Comparison of ENCODE assay signal across 17 cellular contexts in the genomic region with DNA sequence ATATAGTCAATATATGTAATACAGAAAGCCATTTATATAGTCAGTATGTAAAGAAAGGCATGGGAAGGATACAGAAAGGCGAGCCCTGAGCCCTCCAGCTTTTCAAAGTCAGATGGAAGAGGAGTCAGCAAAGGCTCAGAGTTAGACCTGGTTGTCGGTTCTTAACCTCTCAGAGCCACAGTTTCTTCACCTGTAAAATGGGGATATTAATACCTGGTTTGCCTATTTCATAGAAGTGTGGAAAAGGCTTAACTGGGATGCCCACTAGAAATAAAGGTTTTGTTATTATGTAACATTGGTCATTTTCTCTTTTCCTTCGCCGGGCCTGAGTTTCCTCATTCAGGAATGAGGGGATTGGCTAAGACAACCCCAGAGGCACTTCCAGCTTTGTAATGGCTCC. TPM values are rescaled to one million over a fixed set of nuclear protein-coding genes. Genes with fewer than 3 reads are reported as not detected.
A peak's percentile ranks its signal among the peaks of the same experiment; 100 is the strongest.
DNase-seq lines count a peak whose midpoint lies in the region; ATAC-seq, FAIRE-seq and TF ChIP-seq lines count a peak whose summit lies in the region.
"Had no signal": no experiment of that assay in that cellular context is flagged by ENCODE, and none has a peak within 500 bp of the region (broad histone marks: within the 10 kb centered on the region; RNA-seq: fewer than 3 reads in every experiment).

No MANE protein-coding gene starts in this region.

- BruUV-seq in K562 (replicated peaks; lab: Mats Ljungman, UMichigan), result no TSS peak

- no peak for ATAC-seq in K562

- H3K4me3 ChIP-seq in Loucy (ENCODE audit: low read length, poor library complexity, severe bottlenecking) (peak overlapping the region; percentile 81), K562 (no peak overlapping the region), neural cell (ENCODE audit: low read length) (peak overlapping the region; percentile 86)
- H3K4me3 ChIP-seq: HAP-1 had no signal

- no peak for TF ChIP-seq RAD21 in K562 (CRISPR knock-in tag; conservative IDR thresholded peaks at IDR 0.05 in 1 of 2, IDR thresholded peaks at IDR 0.05 in 1 of 2)
- no peak for TF ChIP-seq RAD21 in neural cell (conservative IDR thresholded peaks at IDR 0.05)

- H3K27ac Mint-ChIP-seq in activated naive CD8-positive, alpha-beta T cell, result no peak overlapping the region
- no peak overlapping the region for H3K27ac Mint-ChIP-seq in activated naive CD8-positive, alpha-beta T cell treated with anti-CD3 and anti-CD28 coated beads for 36 hours

- no peaks in the 10 kb centered on the region for H3K9me1 ChIP-seq in K562 (ENCODE audit: control insufficient read depth, insufficient read depth, low read length)

- no peak for FAIRE-seq in K562 (lab: Jason Lieb, UNC)

- peak overlapping the region; percentile 98 for H3K4me2 ChIP-seq in Loucy (ENCODE audit: low read depth, low read length, poor library complexity, severe bottlenecking)
- no peak overlapping the region for H3K4me2 ChIP-seq in K562 (ENCODE audit: insufficient read depth, low read length)
- H3K4me2 ChIP-seq in neural cell (ENCODE audit: low read length), result no peak overlapping the region

- H3K4me1 ChIP-seq in Loucy (ENCODE audit: insufficient read depth, low read length, poor library complexity, severe bottlenecking) (peaks cover 23% of the 10 kb centered on the region), K562 (replicated peaks in 1 of 2; ENCODE audit: control insufficient read depth in 2 of 2, insufficient read depth in 2 of 2, low read length in 2 of 2) (peaks cover 11 to 42% of the 10 kb centered on the region in 2 experiments; a peak in 4 of 5 replicates)

- H3K36me3 ChIP-seq in Loucy (ENCODE audit: insufficient read depth, low read length) (peaks cover 11% of the 10 kb centered on the region; the same call in 1 of the 2 replicates), K562 (ENCODE audit: control insufficient read depth, insufficient read depth, low read length) (peaks cover 33% of the 10 kb centered on the region), neural cell (ENCODE audit: insufficient read depth, low read length) (no peaks in the 10 kb centered on the region)

- H3F3A ChIP-seq in Loucy (ENCODE audit: low read depth), result no peaks in the 10 kb centered on the region
- no peaks in the 10 kb centered on the region for H3F3A ChIP-seq in neural cell (ENCODE audit: insufficient read depth, low read length, poor library complexity, severe bottlenecking)

- H3K79me2 ChIP-seq in Loucy (ENCODE audit: insufficient read depth, low read length) (peaks cover 32% of the 10 kb centered on the region), K562 (ENCODE audit: control insufficient read depth, insufficient read depth, low read length) (peaks cover 20% of the 10 kb centered on the region), neural cell (replicated peaks; ENCODE audit: insufficient read depth, low read length) (no peaks in the 10 kb centered on the region)

- H3K9ac ChIP-seq in Loucy (ENCODE audit: low read depth, low read length, poor library complexity, severe bottlenecking), result peak overlapping the region; percentile 83
- no peak overlapping the region; a peak in 1 of 4 replicates for H3K9ac ChIP-seq in K562 (ENCODE audit: insufficient read depth in 1 of 2, low read depth in 2 of 2, low read length in 2 of 2)
- H3K9ac ChIP-seq in neural cell (ENCODE audit: low read length), result no peak overlapping the region

- no peaks in the 10 kb centered on the region for H3K27me3 Mint-ChIP-seq in activated naive CD8-positive, alpha-beta T cell
- H3K27me3 Mint-ChIP-seq in activated naive CD8-positive, alpha-beta T cell treated with anti-CD3 and anti-CD28 coated beads for 36 hours, result no peaks in the 10 kb centered on the region

- H3K27ac ChIP-seq in K562 (ENCODE audit: extremely low read depth, low read depth, low read length), result no peak overlapping the region
- H3K27ac ChIP-seq in neural cell (ENCODE audit: low read length), result no peak overlapping the region

- peaks cover 35% of the 10 kb centered on the region for H3K4me1 Mint-ChIP-seq in activated naive CD8-positive, alpha-beta T cell (ENCODE audit: low read depth)
- peaks cover 29% of the 10 kb centered on the region for H3K4me1 Mint-ChIP-seq in activated naive CD8-positive, alpha-beta T cell treated with anti-CD3 and anti-CD28 coated beads for 36 hours

- in situ Hi-C loops in K562 (cut with MboI), result no loop called here

- no peaks in the 10 kb centered on the region for H3K27me3 ChIP-seq in Loucy (ENCODE audit: insufficient read depth, low read length, poor library complexity, severe bottlenecking)
- no peaks in the 10 kb centered on the region for H3K27me3 ChIP-seq in K562 (ENCODE audit: control insufficient read depth in 2 of 2, insufficient read depth in 2 of 2, low read length in 2 of 2)
- no peaks in the 10 kb centered on the region for H3K27me3 ChIP-seq in neural cell (ENCODE audit: insufficient read depth, low read depth, low read length)

- peak overlapping the region; percentile 97 for H3K4me3 Mint-ChIP-seq in activated naive CD8-positive, alpha-beta T cell
- no peak overlapping the region for H3K4me3 Mint-ChIP-seq in activated naive CD8-positive, alpha-beta T cell treated with anti-CD3 and anti-CD28 coated beads for 36 hours

- 87% methylated on average over 4 of the region's 4 CpGs for WGBS in K562 (ENCODE audit: insufficient coverage, low coverage, missing lambda C conversion rate)

- intact Hi-C loops in K562 (cut with micrococcal nuclease), result loop anchor here (10.0 kb wide), 1 partner anchor 289 kb away; no protein-coding TSS in a partner anchor

- TF ChIP-seq CTCF in Loucy (conservative IDR thresholded peaks at IDR 0.05; ENCODE audit: low read length) (no peak), K562 (IDR thresholded peaks at IDR 0.05 in 2 of 3, conservative IDR thresholded peaks at IDR 0.05 in 1 of 3; ENCODE audit: insufficient read depth in 2 of 3, low read depth in 1 of 3, low read length in 3 of 3) (no peak), neural cell (IDR thresholded peaks at IDR 0.05; ENCODE audit: poor library complexity, severe bottlenecking) (no peak)

- peaks cover 7% of the 10 kb centered on the region for H4K20me1 ChIP-seq in Loucy (ENCODE audit: insufficient read depth, low read length, poor library complexity, severe bottlenecking)
- no peaks in the 10 kb centered on the region for H4K20me1 ChIP-seq in K562 (replicated peaks; ENCODE audit: control insufficient read depth, insufficient read depth, low read length)
- no peaks in the 10 kb centered on the region for H4K20me1 ChIP-seq in neural cell (ENCODE audit: insufficient read depth)

- peaks cover 4% of the 10 kb centered on the region for H3K36me3 Mint-ChIP-seq in activated naive CD8-positive, alpha-beta T cell
- peaks cover 4% of the 10 kb centered on the region for H3K36me3 Mint-ChIP-seq in activated naive CD8-positive, alpha-beta T cell treated with anti-CD3 and anti-CD28 coated beads for 36 hours

- TF ChIP-seq EP300 in K562 (IDR thresholded peaks at IDR 0.05; ENCODE audit: low read length), result no peak
- no peak for TF ChIP-seq EP300 in neural cell (conservative IDR thresholded peaks at IDR 0.05; ENCODE audit: poor library complexity, severe bottlenecking)

- CTCF ChIA-PET in K562 (lab: Yijun Ruan, JAX; ENCODE audit: low intra/inter-chr PET ratio), result no interaction called here

- H3K9me3 ChIP-seq in Loucy (ENCODE audit: insufficient read depth, low read depth, low read length), result no peaks in the 10 kb centered on the region
- 0 out of 2 replicates have a peak, but pooled peaks cover 2% of the 10 kb centered on the region for H3K9me3 ChIP-seq in K562 (replicated peaks; ENCODE audit: control insufficient read depth, insufficient read depth, low read depth, low read length)
- no peaks in the 10 kb centered on the region for H3K9me3 ChIP-seq in neural cell (ENCODE audit: low read length)
- H3K9me3 ChIP-seq: HAP-1 had no signal

- no peak overlapping the region for H2AFZ ChIP-seq in Loucy (ENCODE audit: low read length)
- H2AFZ ChIP-seq in K562 (ENCODE audit: low read depth, low read length), result no peak overlapping the region
- H2AFZ ChIP-seq in neural cell (ENCODE audit: low read depth, low read length), result no peak overlapping the region

- DNase-seq in activated naive CD8-positive, alpha-beta T cell treated with anti-CD3 and anti-CD28 coated beads for 36 hours, result no peak
- DNase-seq in K562 (ENCODE audit: extremely low read depth in 1 of 4, low spot score in 3 of 4) (no peak), 8988T (no peak), nucleus accumbens (lab: John Stamatoyannopoulos, UW) (no peak), NCI-H748 (lab: John Stamatoyannopoulos, UW; ENCODE audit: unreplicated experiment) (no peak)
- DNase-seq: AML-193, COR-L47, IMR-90, MV-4-11, NCI-H1417 treated with DMSO at 0.1 percent for 48 hours, NCI-H2081, NCI-H510A treated with DMSO at 0.1 percent for 48 hours had no signal

- TF ChIP-seq POLR2A in K562 (conservative IDR thresholded peaks at IDR 0.05), result no peak

- POLR2A ChIA-PET in K562 (lab: Yijun Ruan, JAX), result interaction anchor here (0.6 to 3.4 kb wide), 6 partner anchors 8 to 41 kb away, joined by 3 to 15 read pairs (median 4); no protein-coding TSS in a partner anchor

- no peaks in the 10 kb centered on the region for H3K9me3 Mint-ChIP-seq in activated naive CD8-positive, alpha-beta T cell (ENCODE audit: low read depth)
- H3K9me3 Mint-ChIP-seq in activated naive CD8-positive, alpha-beta T cell treated with anti-CD3 and anti-CD28 coated beads for 36 hours, result no peaks in the 10 kb centered on the region

- H3K9me2 ChIP-seq in Loucy (replicated peaks; ENCODE audit: low read depth, low read length) (no peaks in the 10 kb centered on the region), neural cell (ENCODE audit: insufficient read depth, low read length) (no peaks in the 10 kb centered on the region)

RNA-seq across cellular contexts. Expression of a gene that starts 2.3 kb away (rescaled TPM):
- 1 to 10 TPM; 7.9 to 10.0 TPM for total RNA-seq in activated naive CD8-positive, alpha-beta T cell treated with anti-CD3 and anti-CD28 coated beads for 36 hours
- total RNA-seq in K562 (2011; cell fraction: chromatin; rRNA removed; ENCODE audit: low replicate concordance), result 163 and 258 TPM in 2 replicates
- 156 and 166 TPM in 2 replicates for total RNA-seq in K562 (2011; cell fraction: nucleolus; rRNA removed)
- total RNA-seq in K562 (2011; cell fraction: nucleoplasm; rRNA removed), result 187 and 194 TPM in 2 replicates
- total RNA-seq in K562 (2014; rRNA removed) (17.2 and 17.7 TPM in 2 replicates), K562 (2014; rRNA removed; fragmentation: Illumina TruSeq; extraction: Trizol) (6.1 and 10.2 TPM in 2 replicates), K562 (2015; rRNA removed; fragmentation: Illumina TruSeq; extraction: Trizol) (11.4 and 14.4 TPM in 2 replicates), K562 (2021) (16.7 and 17.3 TPM in 2 replicates)
- polyA plus RNA-seq in K562 (2011; rRNA removed) (25.8 and 47.7 TPM in 2 replicates), K562 (2014; fragmentation: Illumina TruSeq; extraction: Trizol) (15.4 and 16.5 TPM in 2 replicates), K562 (2014; fragmentation: Nextera tagmentation; extraction: Ambion mirVana) (1 to 10 TPM; 3.3 to 5.6 TPM), K562 (2014; rRNA removed) (24.5 and 30.1 TPM in 2 replicates), neural cell (48.9 and 59.8 TPM in 2 replicates)
- 28.0 and 36.5 TPM in 2 replicates for polyA plus RNA-seq in K562 (2011; cell fraction: cytosol; rRNA removed)
- 214 and 337 TPM in 2 replicates for polyA plus RNA-seq in K562 (2011; cell fraction: nucleus; rRNA removed)
- 17.4 and 29.8 TPM in 2 replicates for polyA plus RNA-seq in K562 (2012)
- 12.7 and 14.5 TPM in 2 replicates for polyA minus RNA-seq in K562 (2011; rRNA and poly(A)+ RNA removed)
- 9.6 and 10.3 TPM in 2 replicates for polyA minus RNA-seq in K562 (2011; cell fraction: cytosol; rRNA and poly(A)+ RNA removed)
- 21.4 and 35.1 TPM in 2 replicates for polyA minus RNA-seq in K562 (2011; cell fraction: nucleus; rRNA and poly(A)+ RNA removed)
- 28.8 and 31.2 TPM in 2 replicates for polyA minus RNA-seq in neural cell

RNA-seq across cellular contexts. Expression of a gene that starts 16.2 kb away (rescaled TPM):
- 1 to 10 TPM; 8.0 to 8.6 TPM for total RNA-seq in activated naive CD8-positive, alpha-beta T cell treated with anti-CD3 and anti-CD28 coated beads for 36 hours
- total RNA-seq in K562 (2011; cell fraction: chromatin; rRNA removed; ENCODE audit: low replicate concordance), result 4.4 and 10.2 TPM in 2 replicates
- total RNA-seq in K562 (2011; cell fraction: nucleolus; rRNA removed), result 5.1 and 6.3 TPM in 2 replicates
- 4.8 and 6.6 TPM in 2 replicates for total RNA-seq in K562 (2011; cell fraction: nucleoplasm; rRNA removed)
- total RNA-seq in K562 (2014; rRNA removed), result 0.36 and 0.65 TPM in 2 replicates
- 0.38 and 0.44 TPM in 2 replicates for total RNA-seq in K562 (2014; rRNA removed; fragmentation: Illumina TruSeq; extraction: Trizol)
- 0.72 and 1.3 TPM in 2 replicates for total RNA-seq in K562 (2015; rRNA removed; fragmentation: Illumina TruSeq; extraction: Trizol)
- total RNA-seq in K562 (2021), result 1.9 and 2.2 TPM in 2 replicates
- 1.1 and 1.2 TPM in 2 replicates for polyA plus RNA-seq in K562 (2011; rRNA removed)
- 1.4 and 3.2 TPM in 2 replicates for polyA plus RNA-seq in K562 (2011; cell fraction: cytosol; rRNA removed)
- polyA plus RNA-seq in K562 (2011; cell fraction: nucleus; rRNA removed), result 1.3 and 2.6 TPM in 2 replicates
- polyA plus RNA-seq in K562 (2012), result 0.85 and 0.87 TPM in 2 replicates
- 1.3 and 1.4 TPM in 2 replicates for polyA plus RNA-seq in K562 (2014; fragmentation: Illumina TruSeq; extraction: Trizol)
- polyA plus RNA-seq in K562 (2014; fragmentation: Nextera tagmentation; extraction: Ambion mirVana), result under 1 TPM; 0.06 TPM
- polyA plus RNA-seq in K562 (2014; rRNA removed), result 1.7 and 2.8 TPM in 2 replicates
- polyA minus RNA-seq in K562 (2011; rRNA and poly(A)+ RNA removed), result 1.1 and 1.7 TPM in 2 replicates
- polyA minus RNA-seq in K562 (2011; cell fraction: cytosol; rRNA and poly(A)+ RNA removed), result 1.3 and 2.3 TPM in 2 replicates
- polyA minus RNA-seq in K562 (2011; cell fraction: nucleus; rRNA and poly(A)+ RNA removed), result 1.5 and 1.7 TPM in 2 replicates
- 2.9 and 4.3 TPM in 2 replicates for polyA plus RNA-seq in neural cell
- 10.0 and 11.7 TPM in 2 replicates for polyA minus RNA-seq in neural cell

RNA-seq across cellular contexts. Expression of a gene that starts 19.1 kb away (rescaled TPM):
- under 1 TPM; 0.36 to 0.60 TPM for total RNA-seq in activated naive CD8-positive, alpha-beta T cell treated with anti-CD3 and anti-CD28 coated beads for 36 hours
- 37.1 and 87.7 TPM in 2 replicates for total RNA-seq in K562 (2011; cell fraction: chromatin; rRNA removed; ENCODE audit: low replicate concordance)
- total RNA-seq in K562 (2011; cell fraction: nucleolus; rRNA removed), result 57.7 and 63.0 TPM in 2 replicates
- 31.0 and 37.3 TPM in 2 replicates for total RNA-seq in K562 (2011; cell fraction: nucleoplasm; rRNA removed)
- total RNA-seq in K562 (2014; rRNA removed) (11.4 and 14.0 TPM in 2 replicates), K562 (2014; rRNA removed; fragmentation: Illumina TruSeq; extraction: Trizol) (2.8 and 3.5 TPM in 2 replicates), K562 (2015; rRNA removed; fragmentation: Illumina TruSeq; extraction: Trizol) (5.4 and 6.9 TPM in 2 replicates), K562 (2021) (11.4 and 12.3 TPM in 2 replicates)
- polyA plus RNA-seq in K562 (2011; rRNA removed) (7.3 and 12.5 TPM in 2 replicates), K562 (2014; fragmentation: Illumina TruSeq; extraction: Trizol) (6.3 and 11.5 TPM in 2 replicates), K562 (2014; fragmentation: Nextera tagmentation; extraction: Ambion mirVana) (under 1 TPM in 1 of 2 experiments, not detected in 1; 0.15 TPM), K562 (2014; rRNA removed) (7.5 and 7.7 TPM in 2 replicates), neural cell (0.54 TPM in 1 of 2 replicates, not detected in the other)
- polyA plus RNA-seq in K562 (2011; cell fraction: cytosol; rRNA removed), result 9.8 and 14.3 TPM in 2 replicates
- 49.8 and 57.1 TPM in 2 replicates for polyA plus RNA-seq in K562 (2011; cell fraction: nucleus; rRNA removed)
- polyA plus RNA-seq in K562 (2012), result 7.2 and 18.0 TPM in 2 replicates
- polyA minus RNA-seq in K562 (2011; rRNA and poly(A)+ RNA removed), result 5.9 and 7.6 TPM in 2 replicates
- polyA minus RNA-seq in K562 (2011; cell fraction: cytosol; rRNA and poly(A)+ RNA removed), result 9.4 and 11.3 TPM in 2 replicates
- 16.4 and 29.1 TPM in 2 replicates for polyA minus RNA-seq in K562 (2011; cell fraction: nucleus; rRNA and poly(A)+ RNA removed)
- polyA minus RNA-seq in neural cell, result not detected in 2 replicates

RNA-seq across cellular contexts. Expression of a gene that starts 33.3 kb away (rescaled TPM):
- total RNA-seq in activated naive CD8-positive, alpha-beta T cell treated with anti-CD3 and anti-CD28 coated beads for 36 hours, result 1 to 10 TPM; 1.2 to 1.8 TPM
- total RNA-seq in K562 (2011; cell fraction: chromatin; rRNA removed; ENCODE audit: low replicate concordance), result 4.4 and 7.9 TPM in 2 replicates
- total RNA-seq in K562 (2011; cell fraction: nucleolus; rRNA removed), result 2.8 and 5.7 TPM in 2 replicates
- total RNA-seq in K562 (2011; cell fraction: nucleoplasm; rRNA removed), result 4.6 and 5.8 TPM in 2 replicates
- total RNA-seq in K562 (2014; rRNA removed) (0.20 TPM in 1 of 2 replicates, not detected in the other), K562 (2014; rRNA removed; fragmentation: Illumina TruSeq; extraction: Trizol) (0.48 and 0.51 TPM in 2 replicates), K562 (2015; rRNA removed; fragmentation: Illumina TruSeq; extraction: Trizol) (0.26 TPM in 1 of 2 replicates, not detected in the other), K562 (2021) (0.47 and 0.72 TPM in 2 replicates)
- polyA plus RNA-seq in K562 (2011; rRNA removed) (1.1 and 1.9 TPM in 2 replicates), K562 (2014; fragmentation: Illumina TruSeq; extraction: Trizol) (0.39 and 0.73 TPM in 2 replicates), K562 (2014; fragmentation: Nextera tagmentation; extraction: Ambion mirVana) (not detected), K562 (2014; rRNA removed) (0.23 and 0.32 TPM in 2 replicates), neural cell (0.52 TPM in 1 of 2 replicates, not detected in the other)
- polyA plus RNA-seq in K562 (2011; cell fraction: cytosol; rRNA removed), result 0.29 and 1.2 TPM in 2 replicates
- polyA plus RNA-seq in K562 (2011; cell fraction: nucleus; rRNA removed), result 3.7 and 5.1 TPM in 2 replicates
- 0.46 and 0.91 TPM in 2 replicates for polyA plus RNA-seq in K562 (2012)
- polyA minus RNA-seq in K562 (2011; rRNA and poly(A)+ RNA removed), result 0.67 and 1.0 TPM in 2 replicates
- polyA minus RNA-seq in K562 (2011; cell fraction: cytosol; rRNA and poly(A)+ RNA removed), result not detected in 2 replicates
- 0.67 and 1.7 TPM in 2 replicates for polyA minus RNA-seq in K562 (2011; cell fraction: nucleus; rRNA and poly(A)+ RNA removed)
- 2.3 TPM in 1 of 2 replicates, not detected in the other for polyA minus RNA-seq in neural cell
- total RNA-seq: RPMI7951 had no signal

RNA-seq across cellular contexts. Expression of a gene that starts 45.6 kb away (rescaled TPM):
- 10 to 100 TPM; 49.0 to 49.2 TPM for total RNA-seq in activated naive CD8-positive, alpha-beta T cell treated with anti-CD3 and anti-CD28 coated beads for 36 hours
- 61.7 and 101 TPM in 2 replicates for total RNA-seq in K562 (2011; cell fraction: chromatin; rRNA removed; ENCODE audit: low replicate concordance)
- 84.5 and 103 TPM in 2 replicates for total RNA-seq in K562 (2011; cell fraction: nucleolus; rRNA removed)
- 97.8 and 112 TPM in 2 replicates for total RNA-seq in K562 (2011; cell fraction: nucleoplasm; rRNA removed)
- total RNA-seq in K562 (2014; rRNA removed), result 38.9 and 41.1 TPM in 2 replicates
- total RNA-seq in K562 (2014; rRNA removed; fragmentation: Illumina TruSeq; extraction: Trizol), result 40.3 and 42.4 TPM in 2 replicates
- 31.1 and 33.9 TPM in 2 replicates for total RNA-seq in K562 (2015; rRNA removed; fragmentation: Illumina TruSeq; extraction: Trizol)
- 57.2 and 58.8 TPM in 2 replicates for total RNA-seq in K562 (2021)
- 66.3 and 77.8 TPM in 2 replicates for polyA plus RNA-seq in K562 (2011; rRNA removed)
- 70.4 and 88.4 TPM in 2 replicates for polyA plus RNA-seq in K562 (2011; cell fraction: cytosol; rRNA removed)
- 37.0 and 45.1 TPM in 2 replicates for polyA plus RNA-seq in K562 (2011; cell fraction: nucleus; rRNA removed)
- polyA plus RNA-seq in K562 (2012), result 56.0 and 64.7 TPM in 2 replicates
- polyA plus RNA-seq in K562 (2014; fragmentation: Illumina TruSeq; extraction: Trizol), result 52.3 and 62.6 TPM in 2 replicates
- 10 to 100 TPM; 31.6 to 33.3 TPM for polyA plus RNA-seq in K562 (2014; fragmentation: Nextera tagmentation; extraction: Ambion mirVana)
- 49.8 and 54.6 TPM in 2 replicates for polyA plus RNA-seq in K562 (2014; rRNA removed)
- polyA minus RNA-seq in K562 (2011; rRNA and poly(A)+ RNA removed), result 58.7 and 70.5 TPM in 2 replicates
- polyA minus RNA-seq in K562 (2011; cell fraction: cytosol; rRNA and poly(A)+ RNA removed), result 27.5 and 42.9 TPM in 2 replicates
- polyA minus RNA-seq in K562 (2011; cell fraction: nucleus; rRNA and poly(A)+ RNA removed), result 16.8 and 25.8 TPM in 2 replicates
- polyA plus RNA-seq in neural cell, result 22.5 and 26.5 TPM in 2 replicates
- polyA minus RNA-seq in neural cell, result 20.1 and 20.5 TPM in 2 replicates
